ENCODE assay signal across 8 cellular contexts in the genomic region with DNA sequence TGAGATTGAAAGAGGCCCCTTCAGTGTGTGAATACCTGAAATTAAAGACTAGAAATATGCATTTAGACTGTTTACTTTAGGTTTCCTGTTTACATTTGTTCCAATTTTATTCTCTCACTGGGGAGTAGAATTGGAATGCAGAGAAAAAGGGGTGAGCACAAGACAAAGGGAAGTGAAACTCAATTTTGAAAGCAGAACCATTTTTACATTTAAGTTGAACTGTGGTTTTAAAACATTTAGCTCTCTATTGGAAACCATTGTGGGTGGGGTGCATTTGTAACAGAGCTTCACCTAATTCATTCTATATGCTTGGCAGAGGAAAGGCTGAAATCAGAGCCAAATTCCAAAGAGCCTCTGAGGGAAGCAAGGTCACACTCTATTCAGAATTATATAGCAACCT.
A peak's percentile ranks its signal among the peaks of the same experiment; 100 is the strongest.
DNase-seq lines count a peak whose midpoint lies in the region; ATAC-seq and TF ChIP-seq lines count a peak whose summit lies in the region.

No MANE protein-coding gene starts in this region.

- H4K20me1 ChIP-seq in GM23338 (replicated peaks; ENCODE audit: insufficient read depth) (no peaks in the 10 kb centered on the region), MM.1S (ENCODE audit: insufficient read depth, low read length) (no peaks in the 10 kb centered on the region), PC-9 (ENCODE audit: insufficient read depth) (no peaks in the 10 kb centered on the region)

- H3K4me2 ChIP-seq in GM23338 (peak overlapping the region; percentile 59), MM.1S (ENCODE audit: low read depth, low read length) (peak overlapping the region; percentile 68), PC-9 (no peak overlapping the region)

- H3K4me1 ChIP-seq in GM23338 (ENCODE audit: insufficient read depth) = peaks cover 42% of the 10 kb centered on the region
- peaks cover 41% of the 10 kb centered on the region for H3K4me1 ChIP-seq in MM.1S (ENCODE audit: low read length)
- H3K4me1 ChIP-seq in PC-9 (replicated peaks; ENCODE audit: insufficient read depth) = no peaks in the 10 kb centered on the region

- peaks cover 40% of the 10 kb centered on the region for H3K4me1 Mint-ChIP-seq in GM23338

- CTCF ChIA-PET in PC-9 (lab: Charles Lee) = interaction anchor here (0.6 kb wide), 1 partner anchor 259 kb away, joined by 3 read pairs; no protein-coding TSS in a partner anchor

- H3K9me2 ChIP-seq in GM23338 (ENCODE audit: insufficient read depth) = 0 out of 2 replicates have a peak, but pooled peaks cover 5% of the 10 kb centered on the region
- no peaks in the 10 kb centered on the region for H3K9me2 ChIP-seq in MM.1S (replicated peaks; ENCODE audit: insufficient read depth, low read length)
- no peaks in the 10 kb centered on the region for H3K9me2 ChIP-seq in PC-9 (ENCODE audit: insufficient read depth)

- intact Hi-C loops in PC-9 (cut with micrococcal nuclease; ENCODE audit: unreplicated experiment) = no loop called here

- ATAC-seq in GM18508 (IDR thresholded peaks at IDR 0.05; ENCODE audit: insufficient read depth, unreplicated experiment) (peak; percentile 44), GM23338 (peak; percentile 32; the same call in 1 of the 3 replicates)

- H3K9me3 Mint-ChIP-seq in GM23338 = peaks cover 4% of the 10 kb centered on the region; the same call in 1 of the 3 replicates

- DNase-seq in GM23338 (ENCODE audit: low spot score) (peak; percentile 21), MM.1S (peak; percentile 83), fibroblast of the aortic adventitia (ENCODE audit: low read depth) (peak; percentile 61), NCI-H2171 treated with DMSO at 0.1 percent for 48 hours (lab: John Stamatoyannopoulos, UW) (no peak), PC-9 (no peak), erythroblast (lab: John Stamatoyannopoulos, UW) (no peak), Ammon's horn (ENCODE audit: low spot score) (no peak)

- H3K36me3 ChIP-seq in GM23338 (ENCODE audit: insufficient read depth) (no peaks in the 10 kb centered on the region), MM.1S (replicated peaks; ENCODE audit: insufficient read depth, low read length) (no peaks in the 10 kb centered on the region), PC-9 (ENCODE audit: low read depth) (no peaks in the 10 kb centered on the region)

- peak overlapping the region; percentile 14; the same call in 1 of the 3 replicates for H3K4me3 Mint-ChIP-seq in GM23338

- peak overlapping the region; percentile 15 for H3K27ac ChIP-seq in GM23338 (ENCODE audit: low read depth)
- H3K27ac ChIP-seq in MM.1S (ENCODE audit: low read length) = peak overlapping the region; percentile 17; the same call in 1 of the 2 replicates
- H3K27ac ChIP-seq in PC-9 = no peak overlapping the region

- BruUV-seq in PC-9 (replicated peaks; lab: Mats Ljungman, UMichigan) = no TSS peak

- TF ChIP-seq CTCF in GM23338 (conservative IDR thresholded peaks at IDR 0.05; ENCODE audit: low read depth in 2 of 2) (no peak), MM.1S (IDR thresholded peaks at IDR 0.05; ENCODE audit: low read length) (no peak), fibroblast of the aortic adventitia (IDR thresholded peaks at IDR 0.05; ENCODE audit: insufficient read depth, low read length) (no peak), PC-9 (conservative IDR thresholded peaks at IDR 0.05) (no peak)

- H3K4me3 ChIP-seq in GM23338 (peak overlapping the region; percentile 24), MM.1S (ENCODE audit: low read length) (0 out of 2 replicates have a peak overlapping the region, but pooled peaks have one; percentile 3), fibroblast of the aortic adventitia (ENCODE audit: low read depth, low read length) (no peak overlapping the region), PC-9 (no peak overlapping the region)

- POLR2A ChIA-PET in PC-9 (lab: Charles Lee; ENCODE audit: unreplicated experiment) = no interaction called here

- H3K79me2 ChIP-seq in GM23338 (replicated peaks; ENCODE audit: insufficient read depth) = no peaks in the 10 kb centered on the region
- H3K79me2 ChIP-seq in MM.1S (ENCODE audit: low read length) = no peaks in the 10 kb centered on the region
- H3K79me2 ChIP-seq in PC-9 (ENCODE audit: low read depth) = no peaks in the 10 kb centered on the region

- no peaks in the 10 kb centered on the region for H3F3A ChIP-seq in GM23338 (replicated peaks; ENCODE audit: low read depth)
- H3F3A ChIP-seq in MM.1S (ENCODE audit: insufficient read depth, low read length) = peaks cover 37% of the 10 kb centered on the region
- no peaks in the 10 kb centered on the region for H3F3A ChIP-seq in PC-9 (ENCODE audit: insufficient read depth, low read depth)

- H3K9ac ChIP-seq in MM.1S (ENCODE audit: low read length) = no peak overlapping the region

- H3K9me3 ChIP-seq in MM.1S (replicated peaks; ENCODE audit: insufficient read depth, low read length) = no peaks in the 10 kb centered on the region
- no peaks in the 10 kb centered on the region for H3K9me3 ChIP-seq in PC-9 (ENCODE audit: insufficient read depth, low read depth)

- no peak overlapping the region for H2AFZ ChIP-seq in GM23338
- H2AFZ ChIP-seq in MM.1S (ENCODE audit: low read length) = no peak overlapping the region
- H2AFZ ChIP-seq in PC-9 = no peak overlapping the region

- H3K27me3 ChIP-seq in GM23338 (ENCODE audit: insufficient read depth) (no peaks in the 10 kb centered on the region), MM.1S (replicated peaks; ENCODE audit: insufficient read depth, low read length) (no peaks in the 10 kb centered on the region), PC-9 (ENCODE audit: insufficient read depth, low read depth) (no peaks in the 10 kb centered on the region)

- no peaks in the 10 kb centered on the region for H3K36me3 Mint-ChIP-seq in GM23338 (ENCODE audit: low read depth)

- H3K27ac Mint-ChIP-seq in GM23338 = peak overlapping the region; percentile 90

- no peaks in the 10 kb centered on the region for H3K27me3 Mint-ChIP-seq in GM23338 (ENCODE audit: insufficient read depth, low read depth, poor library complexity)

- no peak for TF ChIP-seq POLR2A in erythroblast (IDR thresholded peaks at IDR 0.05; ENCODE audit: low read length)

TF ChIP-seq in GM23338, 12 proteins besides CTCF, POLR2A, EP300 and RAD21 (continues in another document):
- TF ChIP-seq EZH2 (IDR thresholded peaks at IDR 0.05; ENCODE audit: low read depth, unreplicated experiment) (no peak), CREB1 (CRISPR knock-in tag; IDR thresholded peaks at IDR 0.05; ENCODE audit: low read depth) (no peak), EZH2phosphoT487 (IDR thresholded peaks at IDR 0.05; ENCODE audit: unreplicated experiment) (no peak), JUNB (IDR thresholded peaks at IDR 0.05; ENCODE audit: unreplicated experiment) (no peak), NANOG (IDR thresholded peaks at IDR 0.05; ENCODE audit: borderline replicate concordance) (no peak), POLR2AphosphoS5 (IDR thresholded peaks at IDR 0.05; ENCODE audit: low read depth) (no peak), ZNF331 (CRISPR knock-in tag; IDR thresholded peaks at IDR 0.05; ENCODE audit: low read depth) (no peak), ZNF114 (CRISPR knock-in tag; IDR thresholded peaks at IDR 0.05) (no peak)
- TF ChIP-seq, protein P1, sequence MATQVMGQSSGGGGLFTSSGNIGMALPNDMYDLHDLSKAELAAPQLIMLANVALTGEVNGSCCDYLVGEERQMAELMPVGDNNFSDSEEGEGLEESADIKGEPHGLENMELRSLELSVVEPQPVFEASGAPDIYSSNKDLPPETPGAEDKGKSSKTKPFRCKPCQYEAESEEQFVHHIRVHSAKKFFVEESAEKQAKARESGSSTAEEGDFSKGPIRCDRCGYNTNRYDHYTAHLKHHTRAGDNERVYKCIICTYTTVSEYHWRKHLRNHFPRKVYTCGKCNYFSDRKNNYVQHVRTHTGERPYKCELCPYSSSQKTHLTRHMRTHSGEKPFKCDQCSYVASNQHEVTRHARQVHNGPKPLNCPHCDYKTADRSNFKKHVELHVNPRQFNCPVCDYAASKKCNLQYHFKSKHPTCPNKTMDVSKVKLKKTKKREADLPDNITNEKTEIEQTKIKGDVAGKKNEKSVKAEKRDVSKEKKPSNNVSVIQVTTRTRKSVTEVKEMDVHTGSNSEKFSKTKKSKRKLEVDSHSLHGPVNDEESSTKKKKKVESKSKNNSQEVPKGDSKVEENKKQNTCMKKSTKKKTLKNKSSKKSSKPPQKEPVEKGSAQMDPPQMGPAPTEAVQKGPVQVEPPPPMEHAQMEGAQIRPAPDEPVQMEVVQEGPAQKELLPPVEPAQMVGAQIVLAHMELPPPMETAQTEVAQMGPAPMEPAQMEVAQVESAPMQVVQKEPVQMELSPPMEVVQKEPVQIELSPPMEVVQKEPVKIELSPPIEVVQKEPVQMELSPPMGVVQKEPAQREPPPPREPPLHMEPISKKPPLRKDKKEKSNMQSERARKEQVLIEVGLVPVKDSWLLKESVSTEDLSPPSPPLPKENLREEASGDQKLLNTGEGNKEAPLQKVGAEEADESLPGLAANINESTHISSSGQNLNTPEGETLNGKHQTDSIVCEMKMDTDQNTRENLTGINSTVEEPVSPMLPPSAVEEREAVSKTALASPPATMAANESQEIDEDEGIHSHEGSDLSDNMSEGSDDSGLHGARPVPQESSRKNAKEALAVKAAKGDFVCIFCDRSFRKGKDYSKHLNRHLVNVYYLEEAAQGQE (IDR thresholded peaks at IDR 0.05; ENCODE audit: unreplicated experiment) = no peak

Comparison
In these comparisons a context has a peak if more than half of its experiments do, and no peak if none do; other contexts are left out.
1. DNase-seq: peak in GM23338 (single experiment), MM.1S (single experiment) and fibroblast of the aortic adventitia (single experiment); none in NCI-H2171 treated with DMSO at 0.1 percent for 48 hours (single experiment), PC-9 (0 of 2), erythroblast (0 of 2) and Ammon's horn (single experiment).
2. H3K4me3 ChIP-seq: peak in GM23338 (single experiment) and MM.1S (single experiment); none in fibroblast of the aortic adventitia (single experiment) and PC-9 (single experiment).